ENCODE assay signal across 8 cellular contexts in the genomic region with DNA sequence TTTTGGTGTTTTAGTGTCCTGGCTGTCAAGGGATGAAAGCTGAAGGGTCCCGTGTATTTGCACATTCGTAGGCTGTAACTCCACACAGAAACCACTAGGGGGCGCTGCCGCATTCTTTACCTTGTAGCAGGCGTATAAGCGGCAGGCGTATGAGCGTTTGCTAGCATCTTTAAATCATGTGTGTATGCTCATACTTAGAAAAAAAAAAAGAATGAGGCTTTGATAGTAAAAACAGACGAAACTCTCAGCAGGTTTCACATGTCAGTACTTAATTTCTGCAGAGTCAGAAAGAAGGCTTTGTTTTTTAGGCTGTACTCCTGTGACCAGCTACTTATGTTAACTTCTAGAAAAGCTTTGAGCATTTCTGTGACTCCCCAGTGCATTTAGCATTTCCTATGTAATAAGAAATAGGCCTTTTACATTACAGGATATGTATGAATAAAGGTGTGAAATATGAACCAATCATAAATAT.
A peak's percentile ranks its signal among the peaks of the same experiment; 100 is the strongest.
DNase-seq lines count a peak whose midpoint lies in the region; ATAC-seq lines count a peak whose summit lies in the region.

No MANE protein-coding gene starts in this region.

- no peaks in the 10 kb centered on the region for H3K36me3 ChIP-seq in naive thymus-derived CD4-positive, alpha-beta T cell (ENCODE audit: control insufficient read depth in 2 of 3, insufficient read depth in 3 of 3, low read length in 3 of 3)

- H3K27me3 ChIP-seq in naive thymus-derived CD4-positive, alpha-beta T cell (ENCODE audit: control insufficient read depth in 2 of 2, insufficient read depth in 2 of 2, low read length in 2 of 2): no peaks in the 10 kb centered on the region

- peak; percentile 90 for DNase-seq in DMS 273 (lab: John Stamatoyannopoulos, UW; ENCODE audit: unreplicated experiment)
- DNase-seq in HPDE6-E6E7 (ENCODE audit: extremely low spot score): peak; percentile 41
- peak; percentile 18 for DNase-seq in NOMO-1 treated with DMSO at 0.1 percent for 48 hours (lab: John Stamatoyannopoulos, UW; ENCODE audit: unreplicated experiment)
- DNase-seq in activated CD8-positive, alpha-beta memory T cell treated with anti-CD3 and anti-CD28 coated beads, Interleukin-2, amount 50 U/mL, for 4 hours: peak; percentile 67
- DNase-seq in naive thymus-derived CD4-positive, alpha-beta T cell: peak; percentile 30 to 72 (median 57)
- peak; percentile 13 to 43 for DNase-seq in stimulated activated CD8-positive, alpha-beta memory T cell treated with anti-CD3 and anti-CD28 coated beads, Interleukin-7, amount 100 ng/mL, for 48 hours (ENCODE audit: extremely low read depth in 1 of 2, low read depth in 1 of 2)

- H3K4me1 Mint-ChIP-seq in naive thymus-derived CD4-positive, alpha-beta T cell: peaks cover 0 to 6% (median 0%) of the 10 kb centered on the region in 7 donors

- no peak overlapping the region for H3K27ac ChIP-seq in naive thymus-derived CD4-positive, alpha-beta T cell (ENCODE audit: low read depth, low read length)

- no peak overlapping the region for H3K4me3 ChIP-seq in naive thymus-derived CD4-positive, alpha-beta T cell (ENCODE audit: low read length)

- H3K27ac Mint-ChIP-seq in naive thymus-derived CD4-positive, alpha-beta T cell: no peak overlapping the region

- peak; percentile 90 for ATAC-seq in GM21381 (IDR thresholded peaks at IDR 0.05; ENCODE audit: unreplicated experiment)
- ATAC-seq in esophagus mucosa: peak; percentile 73
- ATAC-seq in naive thymus-derived CD4-positive, alpha-beta T cell: peak; percentile 87

- intact Hi-C loops in naive thymus-derived CD4-positive, alpha-beta T cell (cut with micrococcal nuclease): loop anchor here (1.0 to 5.0 kb wide), 6 partner anchors 187 to 1202 kb away; no protein-coding TSS in a partner anchor

- no peaks in the 10 kb centered on the region for H3K4me1 ChIP-seq in naive thymus-derived CD4-positive, alpha-beta T cell (ENCODE audit: control insufficient read depth in 2 of 2, insufficient read depth in 2 of 2, low read length in 2 of 2)

- no peaks in the 10 kb centered on the region for H3K9me3 ChIP-seq in naive thymus-derived CD4-positive, alpha-beta T cell (ENCODE audit: control insufficient read depth in 2 of 3, low read length in 3 of 3)

- peaks cover 11 to 16% (median 11%) of the 10 kb centered on the region in 5 donors for H3K27me3 Mint-ChIP-seq in naive thymus-derived CD4-positive, alpha-beta T cell

- H3K36me3 Mint-ChIP-seq in naive thymus-derived CD4-positive, alpha-beta T cell: no peaks in the 10 kb centered on the region

- POLR2A ChIA-PET in naive thymus-derived CD4-positive, alpha-beta T cell (lab: Charles Lee): no interaction called here

- CTCF ChIA-PET in naive thymus-derived CD4-positive, alpha-beta T cell (lab: Charles Lee): interaction anchor here (0.5 to 1.9 kb wide), 7 partner anchors 24 to 1401 kb away, joined by 3 to 6 read pairs (median 3); no protein-coding TSS in a partner anchor

- peaks cover 0 to 1% (median 0%) of the 10 kb centered on the region in 11 donors for H3K9me3 Mint-ChIP-seq in naive thymus-derived CD4-positive, alpha-beta T cell

- H3K4me3 Mint-ChIP-seq in naive thymus-derived CD4-positive, alpha-beta T cell: no peak overlapping the region

Comparison
In these comparisons a context has a peak if more than half of its experiments do, and no peak if none do; other contexts are left out.
1. DNase-seq: peak in every context shown above with its lines; median percentile 90 in DMS 273; 67 in activated CD8-positive, alpha-beta memory T cell treated with anti-CD3 and anti-CD28 coated beads, Interleukin-2, amount 50 U/mL, for 4 hours; 57 in naive thymus-derived CD4-positive, alpha-beta T cell; 41 in HPDE6-E6E7; 28 in stimulated activated CD8-positive, alpha-beta memory T cell treated with anti-CD3 and anti-CD28 coated beads, Interleukin-7, amount 100 ng/mL, for 48 hours; 18 in NOMO-1 treated with DMSO at 0.1 percent for 48 hours.